Comparison of ENCODE assay signal across 7 cellular contexts in genomic region chr4:10873809-10874208, GRCh38.
"Had no signal": no experiment of that assay in that cellular context is flagged by ENCODE, and none has a peak within 500 bp of the region (broad histone marks: within the 10 kb centered on the region; RNA-seq: fewer than 3 reads in every experiment).

No MANE protein-coding gene starts in this region.

- H3K4me1 ChIP-seq: HAP-1 had no signal

- H3K27ac ChIP-seq: GM23248 had no signal

- H3K4me3 ChIP-seq: GM23248, HAP-1 had no signal

- H3K9ac ChIP-seq: GM23248 had no signal

- ATAC-seq: HCT116 had no signal

- DNase-seq: GM23248, GOT3, H7, HFFc6 had no signal

- H3K36me3 ChIP-seq: HAP-1 had no signal

- FAIRE-seq: HTR-8/SVneo had no signal

- H2AFZ ChIP-seq: GM23248 had no signal
